In genomic region chr14:95727084-95727700, GRCh38 we compare ENCODE assay signal across 34 cellular contexts. TPM values are rescaled to one million over a fixed set of nuclear protein-coding genes. Genes with fewer than 3 reads are reported as not detected.
A peak's percentile ranks its signal among the peaks of the same experiment; 100 is the strongest.
DNase-seq lines count a peak whose midpoint lies in the region; ATAC-seq and TF ChIP-seq lines count a peak whose summit lies in the region.
"Had no signal": no experiment of that assay in that cellular context is flagged by ENCODE, and none has a peak within 500 bp of the region (broad histone marks: within the 10 kb centered on the region; RNA-seq: fewer than 3 reads in every experiment).

No MANE protein-coding gene starts in this region.

- no peaks in the 10 kb centered on the region for H3K27me3 ChIP-seq in thyroid gland
- H3K27me3 ChIP-seq: SJSA1 had no signal

- TF ChIP-seq CTCF in thyroid gland (IDR thresholded peaks at IDR 0.05) = no peak

- no peaks in the 10 kb centered on the region for H3K36me3 ChIP-seq in thyroid gland
- H3K36me3 ChIP-seq: prostate gland, SJSA1 had no signal

- peaks cover 7 to 15% (median 10%) of the 10 kb centered on the region in 7 donors for H3K9me3 Mint-ChIP-seq in naive B cell
- H3K9me3 Mint-ChIP-seq: activated T-helper 1 cell treated with anti-CD3 and anti-CD28 coated beads, Interleukin-12 subunit alpha, Interleukin-12 subunit beta, Interleukin-2, Interleukin-4 antibody, amounts not matched to agents 30 ng/mL and 10 ng/mL and 1 ng/mL, durations not matched to agents 14 hours and 24 hours and 36 hours had no signal

- no peaks in the 10 kb centered on the region for H3K9me3 ChIP-seq in thyroid gland
- H3K9me3 ChIP-seq: prostate gland, SJSA1 had no signal

- no peak overlapping the region for H3K4me3 ChIP-seq in thyroid gland (replicated peaks in 1 of 3)
- H3K4me3 ChIP-seq: prostate gland, SJSA1 had no signal

- H3K27me3 Mint-ChIP-seq in naive B cell = no peaks in the 10 kb centered on the region

- no peak overlapping the region for H3K27ac ChIP-seq in thyroid gland
- H3K27ac ChIP-seq: 22Rv1, prostate gland, SJSA1 had no signal

- no peaks in the 10 kb centered on the region for H3K4me1 ChIP-seq in thyroid gland
- H3K4me1 ChIP-seq: prostate gland, SJSA1 had no signal

- ATAC-seq in naive B cell (ENCODE audit: low read depth in 2 of 2) = no peak
- ATAC-seq: left ventricle myocardium superior; sciatic nerve; stimulated activated effector memory CD8-positive, alpha-beta T cell treated with anti-CD3 and anti-CD28 coated beads, Interleukin-12 subunit alpha, Interleukin-12 subunit beta, amount 100 ng/mL, for 72 hours; T-cell had no signal

- peak overlapping the region; percentile 36 to 94 (median 82) for H3K4me3 Mint-ChIP-seq in naive B cell
- H3K4me3 Mint-ChIP-seq: activated naive CD4-positive, alpha-beta T cell treated with anti-CD3 and anti-CD28 coated beads, Interleukin-2, amount 50 U/mL, for 24 hours; activated T-helper 1 cell treated with anti-CD3 and anti-CD28 coated beads, Interleukin-12 subunit alpha, Interleukin-12 subunit beta, Interleukin-2, Interleukin-4 antibody, amounts not matched to agents 30 ng/mL and 10 ng/mL and 1 ng/mL, durations not matched to agents 14 hours and 24 hours and 36 hours; H9; stimulated activated effector memory CD8-positive, alpha-beta T cell treated with anti-CD3 and anti-CD28 coated beads, Interleukin-12 subunit alpha, Interleukin-12 subunit beta, amount 100 ng/mL, for 72 hours; T-cell had no signal

- peaks cover 60 to 92% (median 80%) of the 10 kb centered on the region in 3 donors for H3K4me1 Mint-ChIP-seq in naive B cell
- H3K4me1 Mint-ChIP-seq: activated naive CD4-positive, alpha-beta T cell treated with anti-CD3 and anti-CD28 coated beads, Interleukin-2, amount 50 U/mL, for 24 hours; stimulated activated effector memory CD8-positive, alpha-beta T cell treated with anti-CD3 and anti-CD28 coated beads, Interleukin-12 subunit alpha, Interleukin-12 subunit beta, amount 100 ng/mL, for 72 hours had no signal

- H3K27ac Mint-ChIP-seq in naive B cell = peak overlapping the region in 5 of 6 donors; percentile 66 to 95 (median 81)
- H3K27ac Mint-ChIP-seq: activated naive CD4-positive, alpha-beta T cell treated with anti-CD3 and anti-CD28 coated beads, Interleukin-2, amount 50 U/mL, for 24 hours; activated T-helper 1 cell treated with anti-CD3 and anti-CD28 coated beads, Interleukin-12 subunit alpha, Interleukin-12 subunit beta, Interleukin-2, Interleukin-4 antibody, amounts not matched to agents 30 ng/mL and 10 ng/mL and 1 ng/mL, durations not matched to agents 14 hours and 24 hours and 36 hours; stimulated activated effector memory CD8-positive, alpha-beta T cell treated with anti-CD3 and anti-CD28 coated beads, Interleukin-12 subunit alpha, Interleukin-12 subunit beta, amount 100 ng/mL, for 72 hours; T-cell had no signal

- no peak for TF ChIP-seq POLR2A in thyroid gland (IDR thresholded peaks at IDR 0.05)

- intact Hi-C loops in thyroid gland (cut with DNase I) = no loop called here

- WGBS in thyroid gland, 2 donors = 55 to 64% methylated on average over 6 of the region's 6 CpGs

- peak; percentile 54 to 77 (median 72) for DNase-seq in NCI-H1417 (lab: John Stamatoyannopoulos, UW)
- no peak for DNase-seq in NCI-H1417 treated with DMSO at 0.1 percent for 48 hours (lab: John Stamatoyannopoulos, UW)
- peak; percentile 87 for DNase-seq in NCI-H146 (lab: John Stamatoyannopoulos, UW)
- DNase-seq in NCI-H526 treated with DMSO at 0.1 percent for 48 hours (lab: John Stamatoyannopoulos, UW) = peak; percentile 4
- no peak for DNase-seq in naive B cell
- DNase-seq in activated gamma-delta T cell (lab: John Stamatoyannopoulos, UW) = no peak
- no peak for DNase-seq in LoVo (ENCODE audit: low spot score)
- no peak for DNase-seq in thyroid gland
- DNase-seq: activated CD4-positive, alpha-beta T cell treated with anti-CD3 and anti-CD28 coated beads, Interleukin-2, amount 50 U/mL, for 4 hours; activated CD8-positive, alpha-beta memory T cell treated with anti-CD3 and anti-CD28 coated beads, Interleukin-2, amount 50 U/mL, for 4 hours; effector CD4-positive, alpha-beta T cell; H9; left ventricle myocardium superior; NCI-H446 treated with DMSO at 0.1 percent for 48 hours; stimulated activated CD4-positive, alpha-beta T cell treated with anti-CD3 and anti-CD28 coated beads, Interleukin-12 subunit alpha, Interleukin-12 subunit beta, amount 100 ng/mL, for 4 hours; stimulated activated CD4-positive, alpha-beta T cell treated with anti-CD3 and anti-CD28 coated beads, Interleukin-4, amount 100 ng/mL, for 1 hour; substantia nigra; T-cell had no signal

- peaks cover 15 to 16% of the 10 kb centered on the region in 2 donors for H3K36me3 Mint-ChIP-seq in naive B cell
- H3K36me3 Mint-ChIP-seq: stimulated activated effector memory CD8-positive, alpha-beta T cell treated with anti-CD3 and anti-CD28 coated beads, Interleukin-12 subunit alpha, Interleukin-12 subunit beta, amount 100 ng/mL, for 72 hours; T-cell had no signal

RNA-seq across cellular contexts. Expression of gene TCL1A, which starts 13.3 kb away (rescaled TPM):
- polyA plus RNA-seq in naive B cell (ENCODE audit: low read depth in 6 of 6) = 1,000 to 10,000 TPM; 3,311 to 6,921 (median 4,382) TPM
- total RNA-seq in thyroid gland = not detected
- total RNA-seq: activated T-helper 1 cell treated with anti-CD3 and anti-CD28 coated beads, Interleukin-12 subunit alpha, Interleukin-12 subunit beta, Interleukin-2, Interleukin-4 antibody, amounts not matched to agents 30 ng/mL and 10 ng/mL and 1 ng/mL, durations not matched to agents 14 hours and 24 hours and 36 hours; bronchial epithelial cell; epithelial cell of proximal tubule; fibroblast of villous mesenchyme; H9; HT-29; left ventricle myocardium superior; M059J; mesenteric fat pad; RPMI7951; SJSA1 had no signal
- polyA plus RNA-seq: keratinocyte had no signal

RNA-seq across cellular contexts. Expression of gene TCL1B, which starts 41.0 kb away (rescaled TPM):
- 10 to 100 TPM; 15.0 to 44.0 (median 35.9) TPM for polyA plus RNA-seq in naive B cell (ENCODE audit: low read depth in 6 of 6)
- not detected for total RNA-seq in thyroid gland
- total RNA-seq: activated T-helper 1 cell treated with anti-CD3 and anti-CD28 coated beads, Interleukin-12 subunit alpha, Interleukin-12 subunit beta, Interleukin-2, Interleukin-4 antibody, amounts not matched to agents 30 ng/mL and 10 ng/mL and 1 ng/mL, durations not matched to agents 14 hours and 24 hours and 36 hours; bronchial epithelial cell; epithelial cell of proximal tubule; fibroblast of villous mesenchyme; HT-29; left ventricle myocardium superior; M059J; mesenteric fat pad; RPMI7951; sciatic nerve; SJSA1; urinary bladder had no signal
- polyA plus RNA-seq: keratinocyte, urinary bladder had no signal

Comparison
In these comparisons a context has a peak if more than half of its experiments do, and no peak if none do; other contexts are left out.
1. DNase-seq: peak in NCI-H1417 (3 of 3), NCI-H146 (single experiment) and NCI-H526 treated with DMSO at 0.1 percent for 48 hours (single experiment); none in NCI-H1417 treated with DMSO at 0.1 percent for 48 hours (single experiment), naive B cell (single experiment), activated gamma-delta T cell (single experiment), LoVo (single experiment) and thyroid gland (0 of 2).